In the genomic region with DNA sequence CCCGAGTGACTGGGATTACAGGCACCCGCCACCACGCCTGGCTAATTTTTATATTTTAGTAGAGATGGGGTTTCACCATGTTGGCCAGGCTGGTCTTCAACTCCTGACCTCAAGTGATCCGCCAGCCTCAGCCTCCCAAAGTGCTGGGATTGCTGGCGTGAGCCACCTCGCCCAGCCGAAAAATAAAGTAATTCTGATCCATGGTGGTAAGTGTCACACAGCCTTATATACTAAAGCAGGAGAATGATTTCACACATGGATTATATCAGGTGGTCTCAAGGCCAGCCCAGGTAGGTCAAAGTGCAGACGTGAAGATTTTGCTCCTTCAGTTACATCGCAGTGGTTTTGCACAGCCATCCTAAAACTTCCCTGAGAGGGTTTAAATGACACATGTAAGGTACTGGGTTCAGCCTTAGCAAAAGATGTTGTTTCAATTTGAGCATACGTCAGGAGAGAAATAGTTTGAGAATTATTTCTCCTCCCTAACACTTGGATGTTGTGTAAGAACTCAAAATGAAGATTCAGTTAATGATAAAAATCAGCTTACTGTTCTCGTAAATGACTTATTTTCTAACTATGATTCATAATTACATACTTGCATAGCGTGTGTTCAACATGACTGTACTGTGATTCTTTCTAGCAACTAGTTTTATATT, we compare ENCODE assay signal across 10 cellular contexts.
A peak's percentile ranks its signal among the peaks of the same experiment; 100 is the strongest.
DNase-seq lines count a peak whose midpoint lies in the region; ATAC-seq and TF ChIP-seq lines count a peak whose summit lies in the region.
"Had no signal": no experiment of that assay in that cellular context is flagged by ENCODE, and none has a peak within 500 bp of the region (broad histone marks: within the 10 kb centered on the region; RNA-seq: fewer than 3 reads in every experiment).

No MANE protein-coding gene starts in this region.

- peaks cover 0 to 7% of the 10 kb centered on the region in 2 experiments; a peak in 2 of 4 replicates for H3K79me1 ChIP-seq in IMR-90 (ENCODE audit: low read depth in 1 of 2, low read length in 2 of 2)

- H2BK5ac ChIP-seq in IMR-90 (ENCODE audit: low read depth, low read length, poor library complexity, severe bottlenecking) = peak overlapping the region; percentile 97

- H3K4me1 ChIP-seq in IMR-90 (ENCODE audit: control insufficient read depth, insufficient read depth, low read length) (peaks cover 20% of the 10 kb centered on the region), lower lobe of right lung (peaks cover 38% of the 10 kb centered on the region)

- TF ChIP-seq CTCF in BJ (IDR thresholded peaks at IDR 0.05; ENCODE audit: insufficient read depth, low read depth, low read length) (no peak), IMR-90 (conservative IDR thresholded peaks at IDR 0.05; ENCODE audit: low read depth, low read length) (no peak), lower lobe of right lung (IDR thresholded peaks at IDR 0.05) (no peak)

- peak overlapping the region; percentile 88 for H3K4me2 ChIP-seq in IMR-90 (ENCODE audit: low read depth, low read length)

- peak overlapping the region; percentile 100 for H4K5ac ChIP-seq in IMR-90 (ENCODE audit: low read depth, low read length)

- H3K36me3 ChIP-seq in BJ (ENCODE audit: control insufficient read depth, insufficient read depth, low read length) = no peaks in the 10 kb centered on the region
- H3K36me3 ChIP-seq in IMR-90 (ENCODE audit: control insufficient read depth, insufficient read depth, low read length) = no peaks in the 10 kb centered on the region
- H3K36me3 ChIP-seq in lower lobe of right lung = no peaks in the 10 kb centered on the region
- H3K36me3 ChIP-seq: tibial nerve had no signal

- peak overlapping the region; percentile 69 for H3K14ac ChIP-seq in IMR-90 (replicated peaks; ENCODE audit: low read depth, low read length)

- peak overlapping the region; percentile 85 for H2BK120ac ChIP-seq in IMR-90 (ENCODE audit: low read depth, low read length)

- in situ Hi-C loops in IMR-90 (cut with MboI; ENCODE audit: low sequenced_read_pairs) = loop anchor here (5.0 kb wide), 1 partner anchor 93 kb away; the partner anchor contains the start of gene SLC39A10

- peak overlapping the region; percentile 90 to 98 for H3K27ac Mint-ChIP-seq in activated naive CD4-positive, alpha-beta T cell treated with anti-CD3 and anti-CD28 coated beads, Interleukin-2, amount 50 U/mL, for 72 hours

- peak overlapping the region; percentile 72 for H3K9ac ChIP-seq in IMR-90 (ENCODE audit: low read depth, low read length)

- H3K9me3 ChIP-seq in IMR-90 (ENCODE audit: control insufficient read depth, insufficient read depth, low read length) (no peaks in the 10 kb centered on the region), lower lobe of right lung (no peaks in the 10 kb centered on the region)
- H3K9me3 ChIP-seq: tibial nerve had no signal

- CTCF ChIA-PET in BJ (lab: Yijun Ruan, JAX) = no interaction called here
- CTCF ChIA-PET in IMR-90 (lab: Yijun Ruan, JAX) = interaction anchor here (0.6 to 0.7 kb wide), 3 partner anchors 27 to 80 kb away, joined by 3 to 5 read pairs (median 3); no protein-coding TSS in a partner anchor

- peak; percentile 24; the same call in 1 of the 2 replicates for TF ChIP-seq RAD21 in IMR-90 (IDR thresholded peaks at IDR 0.05; ENCODE audit: low read length)

- H4K91ac ChIP-seq in IMR-90 (ENCODE audit: insufficient read depth, low read depth, low read length) = peak overlapping the region; percentile 88

- H3K4me3 ChIP-seq in BJ (ENCODE audit: low read depth, low read length) (no peak overlapping the region), IMR-90 (ENCODE audit: insufficient read depth, low read depth, low read length) (no peak overlapping the region), lower lobe of right lung (no peak overlapping the region)
- H3K4me3 ChIP-seq: lung, tibial nerve had no signal

- peak overlapping the region; percentile 28 for H2AK9ac ChIP-seq in IMR-90 (replicated peaks; ENCODE audit: low read depth, low read length, poor library complexity)

- peak overlapping the region; percentile 88 for H2BK20ac ChIP-seq in IMR-90 (ENCODE audit: low read depth, low read length)

- H2BK15ac ChIP-seq in IMR-90 (ENCODE audit: low read depth, low read length) = peak overlapping the region; percentile 47; the same call in 1 of the 3 replicates

- ATAC-seq in IMR-90 (ENCODE audit: low read depth) = peak; percentile 41
- ATAC-seq in activated naive CD4-positive, alpha-beta T cell treated with anti-CD3 and anti-CD28 coated beads, Interleukin-2, amount 50 U/mL, for 72 hours = peak; percentile 75 to 76
- ATAC-seq in lower lobe of right lung = no peak
- no peak for ATAC-seq in HG03378 (IDR thresholded peaks at IDR 0.05; ENCODE audit: unreplicated experiment)

- H3K9me1 ChIP-seq in IMR-90 (ENCODE audit: insufficient read depth, low read length) = peaks cover 3% of the 10 kb centered on the region; the same call in 1 of the 2 replicates

- H3K56ac ChIP-seq in IMR-90 (ENCODE audit: extremely low read depth, insufficient read depth, low read length) = peak overlapping the region; percentile 29

- BruUV-seq in IMR-90 (replicated peaks; lab: Mats Ljungman, UMichigan) = no TSS peak

- TF ChIP-seq POLR2A in IMR-90 (IDR thresholded peaks at IDR 0.05; ENCODE audit: low read depth, low read length) = no peak

- dilution Hi-C loops in IMR-90 (cut with HindIII; ENCODE audit: low sequenced_read_pairs, unreplicated experiment) = no loop called here

- intact Hi-C loops in IMR-90 (cut with micrococcal nuclease) = no loop called here
- intact Hi-C loops in lower lobe of right lung (cut with DNase I) = no loop called here

- H2AFZ ChIP-seq in IMR-90 (replicated peaks; ENCODE audit: low read length, poor library complexity) = peak overlapping the region; percentile 7

- H3K23ac ChIP-seq in IMR-90 (ENCODE audit: low read depth, low read length) = peak overlapping the region; percentile 66

- H3K27me3 ChIP-seq in BJ (ENCODE audit: control insufficient read depth, insufficient read depth, low read length) (no peaks in the 10 kb centered on the region), IMR-90 (ENCODE audit: control insufficient read depth, insufficient read depth, low read length) (no peaks in the 10 kb centered on the region), lower lobe of right lung (ENCODE audit: low read depth) (no peaks in the 10 kb centered on the region)
- H3K27me3 ChIP-seq: tibial nerve had no signal

- peaks cover 14 to 20% of the 10 kb centered on the region in 2 donors for H3K36me3 Mint-ChIP-seq in activated naive CD4-positive, alpha-beta T cell treated with anti-CD3 and anti-CD28 coated beads, Interleukin-2, amount 50 U/mL, for 72 hours

- peak overlapping the region; percentile 77 to 92; a peak in 3 of 4 replicates for H4K8ac ChIP-seq in IMR-90 (ENCODE audit: low read depth in 2 of 2, low read length in 2 of 2)

- peaks cover 3 to 4% of the 10 kb centered on the region in 2 donors for H3K9me3 Mint-ChIP-seq in activated naive CD4-positive, alpha-beta T cell treated with anti-CD3 and anti-CD28 coated beads, Interleukin-2, amount 50 U/mL, for 72 hours

- H3K18ac ChIP-seq in IMR-90 (ENCODE audit: low read depth, low read length) = peak overlapping the region; percentile 100

- H3K27ac ChIP-seq in IMR-90 (ENCODE audit: insufficient read depth, low read length) = peak overlapping the region; percentile 92
- peak overlapping the region; percentile 65 for H3K27ac ChIP-seq in lower lobe of right lung

- POLR2A ChIA-PET in BJ (lab: Charles Lee) = interaction anchor here (0.6 kb wide), 1 partner anchor 24 kb away, joined by 12 read pairs; no protein-coding TSS in a partner anchor
- POLR2A ChIA-PET in IMR-90 (lab: Charles Lee; ENCODE audit: unreplicated experiment) = no interaction called here

- H4K20me1 ChIP-seq in IMR-90 (ENCODE audit: insufficient read depth, low read length) = no peaks in the 10 kb centered on the region

- H3K4ac ChIP-seq in IMR-90 (ENCODE audit: low read depth, low read length) = peak overlapping the region; percentile 97

- 80% methylated on average over 1 of the region's 12 CpGs; no CpG with 5 or more reads in 1 of the 2 experiments for WGBS in IMR-90 (ENCODE audit: extremely low coverage in 2 of 2, insufficient read length in 1 of 2), 2 experiments

- H2AK5ac ChIP-seq in IMR-90 (ENCODE audit: low read depth, low read length) = peak overlapping the region; percentile 97

- peak; percentile 91 for DNase-seq in BJ (ENCODE audit: low read depth)
- DNase-seq in IMR-90 = peak; percentile 90
- DNase-seq in activated naive CD4-positive, alpha-beta T cell treated with anti-CD3 and anti-CD28 coated beads, Interleukin-2, amount 50 U/mL, for 72 hours (ENCODE audit: low spot score in 2 of 2) = peak in 1 of 2 donors; percentile 54
- no peak for DNase-seq in lower lobe of right lung
- DNase-seq in NOMO-1 treated with DMSO at 0.1 percent for 48 hours (lab: John Stamatoyannopoulos, UW; ENCODE audit: unreplicated experiment) = no peak
- no peak for DNase-seq in HuH-7.5 (ENCODE audit: low spot score)
- DNase-seq in iPS-NIHi7 (ENCODE audit: extremely low spot score) = no peak

TF ChIP-seq in IMR-90, 13 proteins besides CTCF, POLR2A, EP300 and RAD21:
- TF ChIP-seq, protein P1, sequence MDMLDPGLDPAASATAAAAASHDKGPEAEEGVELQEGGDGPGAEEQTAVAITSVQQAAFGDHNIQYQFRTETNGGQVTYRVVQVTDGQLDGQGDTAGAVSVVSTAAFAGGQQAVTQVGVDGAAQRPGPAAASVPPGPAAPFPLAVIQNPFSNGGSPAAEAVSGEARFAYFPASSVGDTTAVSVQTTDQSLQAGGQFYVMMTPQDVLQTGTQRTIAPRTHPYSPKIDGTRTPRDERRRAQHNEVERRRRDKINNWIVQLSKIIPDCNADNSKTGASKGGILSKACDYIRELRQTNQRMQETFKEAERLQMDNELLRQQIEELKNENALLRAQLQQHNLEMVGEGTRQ (IDR thresholded peaks at IDR 0.05; ENCODE audit: low read depth, low read length) = no peak
- TF ChIP-seq CHD1 (IDR thresholded peaks at IDR 0.05; ENCODE audit: low read depth, low read length) = no peak
- TF ChIP-seq, protein P2, sequence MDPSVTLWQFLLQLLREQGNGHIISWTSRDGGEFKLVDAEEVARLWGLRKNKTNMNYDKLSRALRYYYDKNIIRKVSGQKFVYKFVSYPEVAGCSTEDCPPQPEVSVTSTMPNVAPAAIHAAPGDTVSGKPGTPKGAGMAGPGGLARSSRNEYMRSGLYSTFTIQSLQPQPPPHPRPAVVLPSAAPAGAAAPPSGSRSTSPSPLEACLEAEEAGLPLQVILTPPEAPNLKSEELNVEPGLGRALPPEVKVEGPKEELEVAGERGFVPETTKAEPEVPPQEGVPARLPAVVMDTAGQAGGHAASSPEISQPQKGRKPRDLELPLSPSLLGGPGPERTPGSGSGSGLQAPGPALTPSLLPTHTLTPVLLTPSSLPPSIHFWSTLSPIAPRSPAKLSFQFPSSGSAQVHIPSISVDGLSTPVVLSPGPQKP (IDR thresholded peaks at IDR 0.05; ENCODE audit: borderline replicate concordance, low read depth, low read length) = no peak
- TF ChIP-seq MAFK (IDR thresholded peaks at IDR 0.05; ENCODE audit: low read depth, low read length) = peak; percentile 38; the same call in 1 of the 2 replicates
- TF ChIP-seq RCOR1 (IDR thresholded peaks at IDR 0.05; ENCODE audit: insufficient replicate concordance, low read length) = no peak
- TF ChIP-seq CEBPB (IDR thresholded peaks at IDR 0.05; ENCODE audit: low read depth, low read length) = peak; percentile 95
- peak; percentile 56 for TF ChIP-seq FOS (IDR thresholded peaks at IDR 0.05; ENCODE audit: low read depth, low read length)
TF ChIP-seq in IMR-90: peak in this region for 3.

Comparison
In these comparisons a context has a peak if more than half of its experiments do, and no peak if none do; other contexts are left out.
1. DNase-seq: peak in BJ (single experiment) and IMR-90 (single experiment); none in lower lobe of right lung (single experiment), NOMO-1 treated with DMSO at 0.1 percent for 48 hours (single experiment), HuH-7.5 (single experiment) and iPS-NIHi7 (single experiment).
2. ATAC-seq: peak in IMR-90 (single experiment) and activated naive CD4-positive, alpha-beta T cell treated with anti-CD3 and anti-CD28 coated beads, Interleukin-2, amount 50 U/mL, for 72 hours (2 of 2); none in lower lobe of right lung (0 of 2) and HG03378 (single experiment).